ENCODE assay signal across 19 cellular contexts in genomic region chr22:42489000-42489399, GRCh38. TPM values are rescaled to one million over a fixed set of nuclear protein-coding genes. Genes with fewer than 3 reads are reported as not detected.
DNase-seq lines count a peak whose midpoint lies in the region; TF ChIP-seq lines count a peak whose summit lies in the region.
"Had no signal": no experiment of that assay in that cellular context is flagged by ENCODE, and none has a peak within 500 bp of the region (broad histone marks: within the 10 kb centered on the region; RNA-seq: fewer than 3 reads in every experiment).

No MANE protein-coding gene starts in this region.

- H3K27ac ChIP-seq in spleen = no peak overlapping the region
- H3K27ac ChIP-seq: 22Rv1, BLaER1, C4-2B had no signal

- no peaks in the 10 kb centered on the region for H3K4me1 Mint-ChIP-seq in chondrocyte (ENCODE audit: low read depth)
- H3K4me1 Mint-ChIP-seq: B cell had no signal

- H3K27me3 Mint-ChIP-seq in chondrocyte (ENCODE audit: low read depth) = peaks cover 12% of the 10 kb centered on the region

- 90 to 95% (median 92%) methylated on average over 10 of the region's 10 CpGs for WGBS in spleen, 5 donors

- no peaks in the 10 kb centered on the region for H3K4me1 ChIP-seq in spleen
- H3K4me1 ChIP-seq: Caco-2, HAP-1 had no signal

- no peak for TF ChIP-seq POLR2A in spleen (IDR thresholded peaks at IDR 0.05)

- no peaks in the 10 kb centered on the region for H3K9me3 Mint-ChIP-seq in chondrocyte (ENCODE audit: low read depth)
- H3K9me3 Mint-ChIP-seq: CD4-positive, CD25-positive, alpha-beta regulatory T cell; CD8-positive, alpha-beta T cell had no signal

- H3K36me3 ChIP-seq in spleen = no peaks in the 10 kb centered on the region
- H3K36me3 ChIP-seq: BLaER1, HAP-1 had no signal

- peaks cover 0 to 19% (median 0%) of the 10 kb centered on the region in 7 donors for H3K27me3 ChIP-seq in spleen (replicated peaks in 1 of 7)
- H3K27me3 ChIP-seq: BLaER1 had no signal

- H3K27ac Mint-ChIP-seq in chondrocyte (ENCODE audit: unreplicated experiment) = no peak overlapping the region
- H3K27ac Mint-ChIP-seq: B cell; CD4-positive, CD25-positive, alpha-beta regulatory T cell; CD8-positive, alpha-beta T cell had no signal

- no peaks in the 10 kb centered on the region for H3K9me3 ChIP-seq in spleen
- H3K9me3 ChIP-seq: BLaER1, Caco-2, HAP-1 had no signal

- TF ChIP-seq CTCF in chondrocyte (IDR thresholded peaks at IDR 0.05) (no peak), spleen (IDR thresholded peaks at IDR 0.05 in 8 of 11, conservative IDR thresholded peaks at IDR 0.05 in 3 of 11) (no peak)

- H3K36me3 Mint-ChIP-seq in chondrocyte (ENCODE audit: low read depth) = no peaks in the 10 kb centered on the region
- H3K36me3 Mint-ChIP-seq: CD4-positive, CD25-positive, alpha-beta regulatory T cell; CD8-positive, alpha-beta T cell had no signal

- no peak overlapping the region for H3K4me3 Mint-ChIP-seq in chondrocyte (ENCODE audit: unreplicated experiment)
- H3K4me3 Mint-ChIP-seq: B cell; CD4-positive, CD25-positive, alpha-beta regulatory T cell; CD8-positive, alpha-beta T cell had no signal

- DNase-seq in DMS53 (lab: John Stamatoyannopoulos, UW) (peak; percentile 20), DMS53 treated with DMSO at 0.1 percent for 48 hours (lab: John Stamatoyannopoulos, UW; ENCODE audit: unreplicated experiment) (no peak), chondrocyte (ENCODE audit: low spot score) (peak; percentile 27), spleen (peak; percentile 15)
- DNase-seq in stimulated activated CD4-positive, alpha-beta T cell treated with anti-CD3 and anti-CD28 coated beads, Interleukin-4, amount 100 ng/mL, for 4 hours = no peak
- no peak for DNase-seq in stimulated activated CD4-positive, alpha-beta T cell treated with anti-CD3 and anti-CD28 coated beads, Interleukin-4, amount 100 ng/mL, for 1 hour
- DNase-seq: Caco-2; CD4-positive, CD25-positive, alpha-beta regulatory T cell; CD8-positive, alpha-beta T cell; DMS153; DMS79 treated with DMSO at 0.1 percent for 48 hours; GF-D8; GOT3 had no signal

- H3K4me3 ChIP-seq in spleen = no peak overlapping the region
- H3K4me3 ChIP-seq: BLaER1, HAP-1 had no signal

- intact Hi-C loops in spleen (cut with DNase I; ENCODE audit: low total_unique reads) = no loop called here

RNA-seq across cellular contexts. Expression of gene RRP7A, which starts 30.6 kb away (rescaled TPM):
- total RNA-seq in chondrocyte = 33.8 to 39.3 TPM (median 34.8 TPM) in 3 replicates
- 10 to 100 TPM; 27.1 to 47.4 (median 42.5) TPM for total RNA-seq in spleen
- polyA plus RNA-seq in spleen = 10 to 100 TPM in 2 of 3 donors, 1 to 10 TPM in 1; 8.9 to 38.8 (median 31.5) TPM

RNA-seq across cellular contexts. Expression of gene NFAM1, which starts 56.8 kb away (rescaled TPM):
- total RNA-seq in chondrocyte (not detected in 3 replicates), spleen (10 to 100 TPM; 18.7 to 56.6 (median 39.0) TPM)
- 10 to 100 TPM in 1 of 3 donors, 1 to 10 TPM in 2; 2.0 to 10.6 (median 3.0) TPM for polyA plus RNA-seq in spleen
- total RNA-seq: Caco-2; CD8-positive, alpha-beta T cell had no signal
- polyA plus RNA-seq: AG04450 had no signal

Comparison
In these comparisons a context has a peak if more than half of its experiments do, and no peak if none do; other contexts are left out.
1. DNase-seq: peak in DMS53 (single experiment), chondrocyte (single experiment) and spleen (single experiment); none in DMS53 treated with DMSO at 0.1 percent for 48 hours (single experiment), stimulated activated CD4-positive, alpha-beta T cell treated with anti-CD3 and anti-CD28 coated beads, Interleukin-4, amount 100 ng/mL, for 4 hours (0 of 2) and stimulated activated CD4-positive, alpha-beta T cell treated with anti-CD3 and anti-CD28 coated beads, Interleukin-4, amount 100 ng/mL, for 1 hour (single experiment).
2. RNA of gene NFAM1, which starts 56.8 kb away (total RNA-seq): 18.7 to 56.6 TPM in spleen; not detected in chondrocyte; every median in the first group is over 10 times any median in the second.